Comparison of ENCODE assay signal across 8 cellular contexts in the genomic region with DNA sequence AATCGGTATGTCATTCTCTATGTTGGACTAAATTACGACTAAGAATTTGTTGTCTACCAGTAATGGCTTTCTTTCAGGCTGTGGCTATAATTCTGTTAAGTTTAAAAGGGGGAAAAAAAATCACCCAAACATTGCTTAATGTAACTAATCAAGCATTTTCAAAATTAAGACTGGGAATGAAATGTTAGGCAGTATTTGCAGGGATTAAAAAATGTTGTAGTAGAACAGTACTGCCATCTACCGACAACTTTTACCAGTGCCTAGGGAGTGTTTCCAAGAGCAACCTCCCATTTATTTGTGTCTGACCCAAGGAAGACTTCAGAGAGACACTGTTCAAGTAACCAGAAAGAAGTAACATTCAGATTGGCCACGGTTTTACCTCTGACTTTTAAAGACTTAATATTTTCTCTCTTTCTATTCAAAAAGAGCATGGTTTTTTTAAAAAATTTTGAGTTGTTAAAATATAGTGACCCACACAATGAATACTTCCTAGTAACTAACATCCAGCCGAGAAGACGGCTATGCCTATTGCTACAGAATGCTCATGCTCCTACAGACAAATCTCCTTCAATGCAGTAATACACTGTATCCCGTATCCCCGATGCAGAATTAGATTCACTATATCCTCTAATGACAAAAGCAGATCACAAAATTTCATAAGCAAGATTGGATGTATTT.
DNase-seq lines count a peak whose midpoint lies in the region; ATAC-seq, FAIRE-seq and TF ChIP-seq lines count a peak whose summit lies in the region.

No MANE protein-coding gene starts in this region.

- H2AFZ ChIP-seq in Karpas-422 (ENCODE audit: low read length) (no peak overlapping the region), PC-3 (ENCODE audit: low read length) (no peak overlapping the region)

- H3K4me2 ChIP-seq in Karpas-422 (ENCODE audit: low read depth, low read length, poor library complexity, severe bottlenecking) (no peak overlapping the region), PC-3 (ENCODE audit: low read length) (no peak overlapping the region)

- intact Hi-C loops in PC-3 (cut with micrococcal nuclease) (loop anchor here (2.0 to 5.0 kb wide), 6 partner anchors 126 to 1047 kb away; no protein-coding TSS in a partner anchor), dorsolateral prefrontal cortex (cut with DNase I) (loop anchor here (2.0 to 10.0 kb wide), 4 partner anchors 739 to 1096 kb away; no protein-coding TSS in a partner anchor)

- H3K79me2 ChIP-seq in Karpas-422 (ENCODE audit: low read length) (no peaks in the 10 kb centered on the region), PC-3 (ENCODE audit: low read length) (no peaks in the 10 kb centered on the region)

- H3K4me3 Mint-ChIP-seq in activated T-cell treated with anti-CD3 and anti-CD28 coated beads, Interleukin-2, amount 50 U/mL, for 4 hours = no peak overlapping the region

- H3K4me1 ChIP-seq in Karpas-422 (ENCODE audit: low read length) (no peaks in the 10 kb centered on the region), PC-3 (ENCODE audit: insufficient read depth, low read length) (no peaks in the 10 kb centered on the region)

- H3K27me3 ChIP-seq in Karpas-422 (ENCODE audit: low read length) = no peaks in the 10 kb centered on the region
- no peaks in the 10 kb centered on the region for H3K27me3 ChIP-seq in PC-3 (ENCODE audit: low read length)
- H3K27me3 ChIP-seq in dorsolateral prefrontal cortex = no peaks in the 10 kb centered on the region

- no peaks in the 10 kb centered on the region for H3F3A ChIP-seq in PC-3 (ENCODE audit: low read length, unreplicated experiment)

- peak; percentile 68 for TF ChIP-seq CTCF in PC-3 (conservative IDR thresholded peaks at IDR 0.05; ENCODE audit: low read depth, low read length)
- peak; percentile 64 to 94 (median 82) for TF ChIP-seq CTCF in dorsolateral prefrontal cortex (IDR thresholded peaks at IDR 0.05 in 54 of 56, conservative IDR thresholded peaks at IDR 0.05 in 2 of 56; ENCODE audit: low read depth in 1 of 56, partially characterized antibody in 56 of 56)

- peak; percentile 88 for FAIRE-seq in GM12892 (lab: Jason Lieb, UNC)

- peak; percentile 74 for ATAC-seq in PC-3
- no peak for ATAC-seq in activated T-cell treated with anti-CD3 and anti-CD28 coated beads, Interleukin-2, amount 50 U/mL, for 4 hours

- H3K4me3 ChIP-seq in Karpas-422 (ENCODE audit: low read length) (no peak overlapping the region), PC-3 (ENCODE audit: low read length) (no peak overlapping the region), dorsolateral prefrontal cortex (no peak overlapping the region)

- no peak for TF ChIP-seq POLR2A in GM12892 (IDR thresholded peaks at IDR 0.05; ENCODE audit: low read depth, low read length)

- no peaks in the 10 kb centered on the region for H3K9me3 Mint-ChIP-seq in activated T-cell treated with anti-CD3 and anti-CD28 coated beads, Interleukin-2, amount 50 U/mL, for 4 hours

- H3K9ac ChIP-seq in Karpas-422 (ENCODE audit: low read length) = no peak overlapping the region
- no peak overlapping the region for H3K9ac ChIP-seq in PC-3 (ENCODE audit: low read length)

- no peaks in the 10 kb centered on the region for H3K36me3 ChIP-seq in Karpas-422 (ENCODE audit: insufficient read depth, low read length)
- H3K36me3 ChIP-seq in PC-3 (ENCODE audit: low read depth, low read length) = no peaks in the 10 kb centered on the region; the same call in 1 of the 2 replicates

- H3K36me3 Mint-ChIP-seq in activated T-cell treated with anti-CD3 and anti-CD28 coated beads, Interleukin-2, amount 50 U/mL, for 4 hours (ENCODE audit: insufficient read depth) = no peaks in the 10 kb centered on the region

- peaks cover 6% of the 10 kb centered on the region for H3K4me1 Mint-ChIP-seq in activated T-cell treated with anti-CD3 and anti-CD28 coated beads, Interleukin-2, amount 50 U/mL, for 4 hours (ENCODE audit: low read depth)

- CTCF ChIA-PET in PC-3 (lab: Charles Lee) = no interaction called here

- no peaks in the 10 kb centered on the region for H3K27me3 Mint-ChIP-seq in activated T-cell treated with anti-CD3 and anti-CD28 coated beads, Interleukin-2, amount 50 U/mL, for 4 hours (ENCODE audit: low read depth)

- DNase-seq in AG08395 (ENCODE audit: low spot score) (peak; percentile 63), GM12892 (ENCODE audit: insufficient read length) (no peak), Karpas-422 (peak; percentile 72), PC-3 (peak; percentile 70), dorsolateral prefrontal cortex (peak in 1 of 10 donors; percentile 16), medulla oblongata (ENCODE audit: extremely low spot score) (peak; percentile 83), T1000 (lab: John Stamatoyannopoulos, UW) (no peak)
- DNase-seq in activated T-cell treated with anti-CD3 and anti-CD28 coated beads, Interleukin-2, amount 50 U/mL, for 4 hours = no peak

- no TSS peak for BruUV-seq in PC-3 (replicated peaks; lab: Mats Ljungman, UMichigan)

- H4K20me1 ChIP-seq in Karpas-422 (ENCODE audit: insufficient read depth, low read depth, low read length) (0 out of 2 replicates have a peak, but pooled peaks cover 10% of the 10 kb centered on the region), PC-3 (ENCODE audit: low read length) (no peaks in the 10 kb centered on the region)

- H3K27ac ChIP-seq in Karpas-422 (ENCODE audit: low read length) (no peak overlapping the region), PC-3 (ENCODE audit: low read length) (no peak overlapping the region), dorsolateral prefrontal cortex (no peak overlapping the region)

- H3K9me2 ChIP-seq in Karpas-422 (replicated peaks; ENCODE audit: insufficient read depth, low read length) (no peaks in the 10 kb centered on the region), PC-3 (replicated peaks; ENCODE audit: low read length) (no peaks in the 10 kb centered on the region)

- POLR2A ChIA-PET in PC-3 (lab: Charles Lee; ENCODE audit: unreplicated experiment) = no interaction called here

- H3K9me3 ChIP-seq in Karpas-422 (ENCODE audit: low read length) (no peaks in the 10 kb centered on the region), PC-3 (ENCODE audit: low read length) (no peaks in the 10 kb centered on the region)

Comparison
In these comparisons a context has a peak if more than half of its experiments do, and no peak if none do; other contexts are left out.
1. DNase-seq: peak in AG08395 (single experiment), Karpas-422 (single experiment), PC-3 (single experiment) and medulla oblongata (single experiment); none in GM12892 (single experiment), activated T-cell treated with anti-CD3 and anti-CD28 coated beads, Interleukin-2, amount 50 U/mL, for 4 hours (single experiment) and T1000 (single experiment).